In the genomic region with DNA sequence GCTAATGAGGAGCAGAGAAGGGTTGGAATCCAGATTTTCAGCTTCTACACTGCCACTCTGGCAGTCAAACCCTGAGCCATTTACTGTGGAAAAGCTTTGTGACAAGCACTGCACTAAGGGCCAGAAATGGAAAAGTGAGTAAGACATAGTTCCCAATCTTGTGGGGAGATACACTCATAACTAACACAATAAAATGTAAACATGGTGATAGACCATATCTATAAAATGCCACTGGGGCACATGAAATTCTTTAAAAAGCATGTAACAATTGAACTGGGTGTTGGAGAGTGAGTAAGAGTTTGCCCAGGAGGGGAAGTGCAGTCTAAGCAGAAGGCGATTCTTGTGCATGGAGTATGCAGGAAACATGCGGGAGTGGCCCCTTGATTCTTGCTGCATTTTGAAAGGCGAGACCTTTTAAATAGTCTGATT, we compare ENCODE assay signal across 15 cellular contexts. TPM values are rescaled to one million over a fixed set of nuclear protein-coding genes. Genes with fewer than 3 reads are reported as not detected.
DNase-seq lines count a peak whose midpoint lies in the region; ATAC-seq and TF ChIP-seq lines count a peak whose summit lies in the region.
"Had no signal": no experiment of that assay in that cellular context is flagged by ENCODE, and none has a peak within 500 bp of the region (broad histone marks: within the 10 kb centered on the region; RNA-seq: fewer than 3 reads in every experiment).

No MANE protein-coding gene starts in this region.

- POLR2A ChIA-PET in Caco-2 (lab: Charles Lee) = no interaction called here

- H3K36me3 ChIP-seq in Caco-2 (ENCODE audit: control insufficient read depth, insufficient read depth, low read length) = no peaks in the 10 kb centered on the region

- H3K27me3 Mint-ChIP-seq in Caco-2 (ENCODE audit: insufficient read depth, unreplicated experiment) = no peaks in the 10 kb centered on the region

- no peak overlapping the region for H3K27ac Mint-ChIP-seq in Caco-2 (ENCODE audit: unreplicated experiment)
- H3K27ac Mint-ChIP-seq: CD4-positive, CD25-positive, alpha-beta regulatory T cell; T-helper 1 cell treated with Interleukin-12 subunit alpha and Interleukin-12 subunit beta and Interleukin-4 antibody, amounts not matched to agents 30 μg/mL and 1 μg/mL, for 36 hours had no signal

- BruUV-seq in Caco-2 (replicated peaks; lab: Mats Ljungman, UMichigan) = no TSS peak

- peaks cover 6% of the 10 kb centered on the region; the same call in 1 of the 2 replicates for H3K4me1 ChIP-seq in Caco-2

- no peak overlapping the region for H3K4me3 ChIP-seq in Caco-2 (ENCODE audit: low read depth, low read length)

- H3K4me1 Mint-ChIP-seq in Caco-2 (ENCODE audit: low read depth, unreplicated experiment) = peaks cover 17% of the 10 kb centered on the region

- H3K27me3 ChIP-seq in Caco-2 (replicated peaks; ENCODE audit: control insufficient read depth, insufficient read depth, low read length) = no peaks in the 10 kb centered on the region

- H3K36me3 Mint-ChIP-seq in Caco-2 (ENCODE audit: insufficient read depth, unreplicated experiment) = no peaks in the 10 kb centered on the region
- H3K36me3 Mint-ChIP-seq: CD4-positive, CD25-positive, alpha-beta regulatory T cell had no signal

- CTCF ChIA-PET in Caco-2 (lab: Charles Lee) = no interaction called here

- no peak for TF ChIP-seq CTCF in Caco-2 (IDR thresholded peaks at IDR 0.05; ENCODE audit: insufficient read depth in 1 of 2, low read depth in 1 of 2, low read length in 1 of 2, severe bottlenecking in 1 of 2, unreplicated experiment in 1 of 2)

- no peaks in the 10 kb centered on the region for H3K9me3 Mint-ChIP-seq in Caco-2 (ENCODE audit: unreplicated experiment)
- H3K9me3 Mint-ChIP-seq: neural crest cell; T-helper 1 cell treated with Interleukin-12 subunit alpha and Interleukin-12 subunit beta and Interleukin-4 antibody, amounts not matched to agents 30 μg/mL and 1 μg/mL, for 36 hours had no signal

- ATAC-seq in GM19324 (IDR thresholded peaks at IDR 0.05; ENCODE audit: low FRiP score, unreplicated experiment) = no peak
- ATAC-seq: left lobe of liver had no signal

- no peaks in the 10 kb centered on the region for H3K9me3 ChIP-seq in Caco-2

- DNase-seq in AG08396 (ENCODE audit: low spot score) (peak; percentile 24), HT1080 (ENCODE audit: low read depth) (peak; percentile 91), astrocyte of the hippocampus (ENCODE audit: low read depth, low spot score) (peak; percentile 60), kidney glomerular epithelial cell (lab: John Stamatoyannopoulos, UW) (peak; percentile 21), Caco-2 (no peak), NCI-H1436 (lab: John Stamatoyannopoulos, UW) (no peak), NCI-H510A (lab: John Stamatoyannopoulos, UW) (no peak)
- DNase-seq: activated CD4-positive, alpha-beta T cell treated with anti-CD3 and anti-CD28 coated beads, Interleukin-2, amount 50 U/mL, for 1 hour; activated effector memory CD4-positive, alpha-beta T cell treated with Interleukin-2 at 50 U/mL for 16 hours; CD4-positive, CD25-positive, alpha-beta regulatory T cell; NCI-H187 treated with DMSO at 0.1 percent for 48 hours had no signal

- no peak overlapping the region for H3K4me3 Mint-ChIP-seq in Caco-2 (ENCODE audit: unreplicated experiment)
- H3K4me3 Mint-ChIP-seq: CD4-positive, CD25-positive, alpha-beta regulatory T cell; neural crest cell; T-helper 1 cell treated with Interleukin-12 subunit alpha and Interleukin-12 subunit beta and Interleukin-4 antibody, amounts not matched to agents 30 μg/mL and 1 μg/mL, for 36 hours had no signal

- intact Hi-C loops in Caco-2 (cut with micrococcal nuclease; ENCODE audit: unreplicated experiment) = no loop called here

RNA-seq across cellular contexts. Expression of a gene that starts 32.0 kb away (rescaled TPM):
- 489 and 521 TPM in 2 replicates for total RNA-seq in HT1080 (2014; rRNA removed; shearing (Covaris generic))
- 417 and 504 TPM in 2 replicates for polyA plus RNA-seq in HT1080 (2015; cell fraction: cytosol; rRNA removed)
- polyA plus RNA-seq in HT1080 (2015; cell fraction: nucleus; rRNA removed) = 490 and 564 TPM in 2 replicates
- total RNA-seq in Caco-2 (2022) = 328 and 359 TPM in 2 replicates

RNA-seq across cellular contexts. Expression of a gene that starts 36.2 kb away (rescaled TPM):
- total RNA-seq in HT1080 (2014; rRNA removed; shearing (Covaris generic)) = not detected in 2 replicates
- polyA plus RNA-seq in HT1080 (2015; cell fraction: cytosol; rRNA removed) = not detected in 2 replicates
- polyA plus RNA-seq in HT1080 (2015; cell fraction: nucleus; rRNA removed) = not detected in 2 replicates
- not detected in 2 replicates for total RNA-seq in Caco-2 (2022)
- total RNA-seq: CD4-positive, CD25-positive, alpha-beta regulatory T cell; left lobe of liver had no signal

Comparison
In these comparisons a context has a peak if more than half of its experiments do, and no peak if none do; other contexts are left out.
1. DNase-seq: peak in AG08396 (single experiment), HT1080 (single experiment), astrocyte of the hippocampus (single experiment) and kidney glomerular epithelial cell (single experiment); none in Caco-2 (0 of 2), NCI-H1436 (single experiment) and NCI-H510A (single experiment).